In the genomic region with DNA sequence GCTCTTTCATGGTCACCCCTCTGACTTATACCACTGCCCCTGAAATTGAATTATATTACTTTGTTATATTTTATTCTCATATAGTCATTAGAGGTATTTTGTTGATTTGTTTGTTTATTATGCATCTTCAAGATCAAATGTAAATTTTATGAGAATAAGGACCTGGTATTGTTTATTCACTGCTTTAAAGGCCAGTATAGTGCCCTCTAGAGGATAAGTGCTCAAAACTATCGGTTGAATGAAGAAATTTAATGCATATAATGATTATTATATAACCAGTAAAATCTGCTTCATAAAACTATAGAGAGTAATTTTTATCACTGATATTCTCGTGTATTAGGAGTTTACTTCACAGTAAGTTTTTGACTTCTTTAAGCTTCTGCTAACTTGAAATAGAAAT, we compare ENCODE assay signal across 1 cellular context.
TF ChIP-seq lines count a peak whose summit lies in the region.

No MANE protein-coding gene starts in this region.

TF ChIP-seq in WTC11, 78 proteins besides CTCF, POLR2A, EP300 and RAD21 (continued from another document):
- TF ChIP-seq, protein P1, sequence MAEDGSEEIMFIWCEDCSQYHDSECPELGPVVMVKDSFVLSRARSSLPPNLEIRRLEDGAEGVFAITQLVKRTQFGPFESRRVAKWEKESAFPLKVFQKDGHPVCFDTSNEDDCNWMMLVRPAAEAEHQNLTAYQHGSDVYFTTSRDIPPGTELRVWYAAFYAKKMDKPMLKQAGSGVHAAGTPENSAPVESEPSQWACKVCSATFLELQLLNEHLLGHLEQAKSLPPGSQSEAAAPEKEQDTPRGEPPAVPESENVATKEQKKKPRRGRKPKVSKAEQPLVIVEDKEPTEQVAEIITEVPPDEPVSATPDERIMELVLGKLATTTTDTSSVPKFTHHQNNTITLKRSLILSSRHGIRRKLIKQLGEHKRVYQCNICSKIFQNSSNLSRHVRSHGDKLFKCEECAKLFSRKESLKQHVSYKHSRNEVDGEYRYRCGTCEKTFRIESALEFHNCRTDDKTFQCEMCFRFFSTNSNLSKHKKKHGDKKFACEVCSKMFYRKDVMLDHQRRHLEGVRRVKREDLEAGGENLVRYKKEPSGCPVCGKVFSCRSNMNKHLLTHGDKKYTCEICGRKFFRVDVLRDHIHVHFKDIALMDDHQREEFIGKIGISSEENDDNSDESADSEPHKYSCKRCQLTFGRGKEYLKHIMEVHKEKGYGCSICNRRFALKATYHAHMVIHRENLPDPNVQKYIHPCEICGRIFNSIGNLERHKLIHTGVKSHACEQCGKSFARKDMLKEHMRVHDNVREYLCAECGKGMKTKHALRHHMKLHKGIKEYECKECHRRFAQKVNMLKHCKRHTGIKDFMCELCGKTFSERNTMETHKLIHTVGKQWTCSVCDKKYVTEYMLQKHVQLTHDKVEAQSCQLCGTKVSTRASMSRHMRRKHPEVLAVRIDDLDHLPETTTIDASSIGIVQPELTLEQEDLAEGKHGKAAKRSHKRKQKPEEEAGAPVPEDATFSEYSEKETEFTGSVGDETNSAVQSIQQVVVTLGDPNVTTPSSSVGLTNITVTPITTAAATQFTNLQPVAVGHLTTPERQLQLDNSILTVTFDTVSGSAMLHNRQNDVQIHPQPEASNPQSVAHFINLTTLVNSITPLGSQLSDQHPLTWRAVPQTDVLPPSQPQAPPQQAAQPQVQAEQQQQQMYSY (CRISPR knock-in tag; IDR thresholded peaks at IDR 0.05), result no peak
